Comparison of ENCODE assay signal across 36 cellular contexts in genomic region chr9:126668058-126668457, GRCh38. TPM values are rescaled to one million over a fixed set of nuclear protein-coding genes. Genes with fewer than 3 reads are reported as not detected.
"Had no signal": no experiment of that assay in that cellular context is flagged by ENCODE, and none has a peak within 500 bp of the region (broad histone marks: within the 10 kb centered on the region; RNA-seq: fewer than 3 reads in every experiment).

No MANE protein-coding gene starts in this region.

- H3K27ac ChIP-seq: dorsolateral prefrontal cortex, epithelial cell of prostate, gastroesophageal sphincter, heart right ventricle, left lung, neural progenitor cell, ovary, psoas muscle, sigmoid colon, stomach, thyroid gland had no signal

- H3K27me3 Mint-ChIP-seq: type B pancreatic cell had no signal

- H3K27me3 ChIP-seq: ovary, thyroid gland had no signal

- H3K36me3 Mint-ChIP-seq: mesothelial cell of epicardium; naive B cell; neural progenitor cell; stimulated activated effector memory CD8-positive, alpha-beta T cell treated with anti-CD3 and anti-CD28 coated beads, Interleukin-12 subunit alpha, Interleukin-12 subunit beta, amount 100 ng/mL, for 72 hours; type B pancreatic cell had no signal

- H3K4me3 Mint-ChIP-seq: mesothelial cell of epicardium; naive B cell; nephron; neural progenitor cell; stimulated activated effector memory CD8-positive, alpha-beta T cell treated with anti-CD3 and anti-CD28 coated beads, Interleukin-12 subunit alpha, Interleukin-12 subunit beta, amount 100 ng/mL, for 72 hours; type B pancreatic cell had no signal

- FAIRE-seq: colon, islet of Langerhans had no signal

- H3K9me3 Mint-ChIP-seq: mesothelial cell of epicardium; naive B cell; nephron; neural progenitor cell; stimulated activated effector memory CD8-positive, alpha-beta T cell treated with anti-CD3 and anti-CD28 coated beads, Interleukin-12 subunit alpha, Interleukin-12 subunit beta, amount 100 ng/mL, for 72 hours; type B pancreatic cell had no signal

- H3K4me3 ChIP-seq: dorsolateral prefrontal cortex, gastroesophageal sphincter, heart right ventricle, left lung, mucosa of descending colon, neural progenitor cell, ovary, psoas muscle, sigmoid colon, stomach, thyroid gland had no signal

- H3K4me2 ChIP-seq: neural progenitor cell had no signal

- DNase-seq: dorsolateral prefrontal cortex; effector CD4-positive, alpha-beta T cell; foreskin fibroblast; glutamatergic neuron; heart right ventricle; hippocampal formation; left cardiac atrium; left lung; mesenchymal stem cell; mucosa of descending colon; naive B cell; nucleus accumbens; ovary; posterior cingulate gyrus; psoas muscle; right cardiac atrium; sigmoid colon; stimulated activated CD4-positive, alpha-beta T cell treated with anti-CD3 and anti-CD28 coated beads, Interleukin-2, amount 100 ng/mL, for 24 hours; stimulated activated CD4-positive, alpha-beta T cell treated with anti-CD3 and anti-CD28 coated beads, Interleukin-4, amount 100 ng/mL, for 24 hours; stimulated activated naive CD4-positive, alpha-beta T cell treated with Interleukin-2 at 50 U/mL for 16 hours; stomach; thyroid gland had no signal

- H2AFZ ChIP-seq: neural progenitor cell had no signal

- H3K36me3 ChIP-seq: gastroesophageal sphincter, heart right ventricle, left lung, neural progenitor cell, ovary, sigmoid colon, stomach, thyroid gland had no signal

- H3K9ac ChIP-seq: neural progenitor cell had no signal

- H3K9me3 ChIP-seq: gastroesophageal sphincter, heart right ventricle, left lung, mucosa of descending colon, ovary, psoas muscle, sigmoid colon, stomach, thyroid gland had no signal

- H3K27ac Mint-ChIP-seq: mesothelial cell of epicardium; nephron; neural progenitor cell; stimulated activated effector memory CD8-positive, alpha-beta T cell treated with anti-CD3 and anti-CD28 coated beads, Interleukin-12 subunit alpha, Interleukin-12 subunit beta, amount 100 ng/mL, for 72 hours; type B pancreatic cell had no signal

RNA-seq across cellular contexts. Expression of gene LMX1B, which starts 54.3 kb away (rescaled TPM):
- total RNA-seq: esophagus mucosa, lung microvascular endothelial cell, renal cortical epithelial cell, stomach, temporal lobe, urinary bladder had no signal
